ENCODE assay signal across 15 cellular contexts in the genomic region with DNA sequence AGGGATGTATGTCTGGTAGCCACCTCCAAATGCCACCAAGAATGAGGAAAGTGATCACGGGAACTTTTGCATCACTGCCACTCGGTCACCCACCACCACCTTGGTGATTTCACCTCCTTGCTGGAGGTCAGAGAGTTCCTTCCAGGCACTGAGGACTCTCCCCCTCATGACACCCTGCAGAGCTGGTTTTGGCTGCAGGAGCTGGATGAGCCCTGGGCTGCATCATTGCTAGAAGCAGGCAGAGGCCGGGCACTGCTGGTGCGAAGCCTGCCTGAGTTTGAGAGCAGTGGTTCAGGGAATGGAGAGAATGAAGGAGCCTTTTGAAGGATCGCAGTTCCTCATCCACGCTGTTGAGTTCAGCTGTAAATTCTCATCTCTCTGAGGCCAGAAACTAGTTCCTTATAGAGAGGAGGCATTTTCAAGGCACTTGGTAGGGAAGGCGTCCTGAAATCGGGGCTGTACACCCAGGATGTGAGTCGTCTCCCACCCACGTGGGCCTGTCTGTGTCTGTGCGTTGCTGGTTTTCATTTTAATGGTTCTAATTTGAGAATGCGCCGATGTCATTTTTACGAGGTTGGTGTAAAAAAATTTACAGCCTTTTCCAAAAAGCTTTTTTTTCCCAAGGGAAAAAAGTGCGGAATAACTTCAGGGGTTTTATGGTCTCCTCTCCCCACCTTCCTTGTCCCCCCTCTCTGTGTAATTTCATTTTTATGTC. TPM values are rescaled to one million over a fixed set of nuclear protein-coding genes. Genes with fewer than 3 reads are reported as not detected.
DNase-seq lines count a peak whose midpoint lies in the region; ATAC-seq and TF ChIP-seq lines count a peak whose summit lies in the region.
"Had no signal": no experiment of that assay in that cellular context is flagged by ENCODE, and none has a peak within 500 bp of the region (broad histone marks: within the 10 kb centered on the region; RNA-seq: fewer than 3 reads in every experiment).

No MANE protein-coding gene starts in this region.

- H3F3A ChIP-seq in PC-3 (ENCODE audit: low read length, unreplicated experiment), result no peaks in the 10 kb centered on the region

- no peak overlapping the region for H2AFZ ChIP-seq in PC-3 (ENCODE audit: low read length)

- H3K4me3 ChIP-seq in PC-3 (ENCODE audit: low read length) (no peak overlapping the region), iPS-18a (ENCODE audit: low read length) (no peak overlapping the region), coronary artery (no peak overlapping the region)
- H3K4me3 ChIP-seq: GM12878, upper lobe of right lung had no signal

- H3K36me3 ChIP-seq in PC-3 (ENCODE audit: low read depth, low read length) (peaks cover 8% of the 10 kb centered on the region), iPS-18a (ENCODE audit: control insufficient read depth, low read depth, low read length) (peaks cover 14% of the 10 kb centered on the region)

- H3K27ac Mint-ChIP-seq in activated CD8-positive, alpha-beta T cell treated with anti-CD3 and anti-CD28 coated beads for 36 hours, result no peak overlapping the region
- no peak overlapping the region for H3K27ac Mint-ChIP-seq in activated CD8-positive, alpha-beta T cell treated with anti-CD3 and anti-CD28 coated beads, Interleukin-2, amount 10 ng/mL, durations not matched to agents 7 days and 5 days
- H3K27ac Mint-ChIP-seq in stimulated activated naive B cell treated with anti-CD40 and anti-IgM and Interleukin-4, amounts not matched to agents 10 μg/mL and 1 μg/mL and 100 μg/mL, for 72 hours, result peak overlapping the region; percentile 42

- no peak overlapping the region for H3K4me2 ChIP-seq in PC-3 (ENCODE audit: low read length)

- H4K20me1 ChIP-seq in PC-3 (ENCODE audit: low read length), result no peaks in the 10 kb centered on the region

- CTCF ChIA-PET in activated CD8-positive, alpha-beta T cell treated with anti-CD3 and anti-CD28 coated beads for 36 hours (lab: Charles Lee), result no interaction called here
- CTCF ChIA-PET in activated CD8-positive, alpha-beta T cell treated with anti-CD3 and anti-CD28 coated beads, Interleukin-2, amount 10 ng/mL, durations not matched to agents 7 days and 5 days (lab: Charles Lee), result no interaction called here
- CTCF ChIA-PET in PC-3 (lab: Charles Lee), result no interaction called here

- H3K27ac ChIP-seq in PC-3 (ENCODE audit: low read length) (no peak overlapping the region), iPS-18a (ENCODE audit: low read length) (peak overlapping the region; percentile 66), coronary artery (no peak overlapping the region)
- H3K27ac ChIP-seq: upper lobe of right lung had no signal

- POLR2A ChIA-PET in activated CD8-positive, alpha-beta T cell treated with anti-CD3 and anti-CD28 coated beads for 36 hours (lab: Charles Lee), result interaction anchor here (1.2 kb wide), 1 partner anchor 74 kb away, joined by 3 read pairs; no protein-coding TSS in a partner anchor
- POLR2A ChIA-PET in activated CD8-positive, alpha-beta T cell treated with anti-CD3 and anti-CD28 coated beads, Interleukin-2, amount 10 ng/mL, durations not matched to agents 7 days and 5 days (lab: Charles Lee), result no interaction called here
- POLR2A ChIA-PET in PC-3 (lab: Charles Lee; ENCODE audit: unreplicated experiment), result no interaction called here

- DNase-seq in activated CD8-positive, alpha-beta T cell treated with anti-CD3 and anti-CD28 coated beads for 36 hours, result peak; percentile 52
- DNase-seq in activated CD8-positive, alpha-beta T cell treated with anti-CD3 and anti-CD28 coated beads, Interleukin-2, amount 10 ng/mL, durations not matched to agents 7 days and 5 days, result no peak
- DNase-seq in PC-3, result no peak
- no peak for DNase-seq in stimulated activated naive B cell treated with anti-CD40 and anti-IgM and Interleukin-4, amounts not matched to agents 10 μg/mL and 1 μg/mL and 100 μg/mL, for 72 hours
- DNase-seq in activated effector memory CD4-positive, alpha-beta T cell treated with Interleukin-2 at 50 U/mL for 16 hours, result no peak
- no peak for DNase-seq in ureter (ENCODE audit: low spot score)
- no peak for DNase-seq in coronary artery (ENCODE audit: low spot score)
- DNase-seq: kidney glomerular epithelial cell, NCI-H1436, NCI-H69, RPMI8226, upper lobe of right lung had no signal

- H3K79me2 ChIP-seq in PC-3 (ENCODE audit: low read length), result no peaks in the 10 kb centered on the region

- TF ChIP-seq CTCF in activated CD8-positive, alpha-beta T cell treated with anti-CD3 and anti-CD28 coated beads for 36 hours (IDR thresholded peaks at IDR 0.05), result no peak
- TF ChIP-seq CTCF in PC-3 (conservative IDR thresholded peaks at IDR 0.05; ENCODE audit: low read depth, low read length) (no peak), coronary artery (IDR thresholded peaks at IDR 0.05) (no peak)

- H3K9me3 ChIP-seq in PC-3 (ENCODE audit: low read length) (no peaks in the 10 kb centered on the region), iPS-18a (ENCODE audit: control insufficient read depth, low read depth, low read length) (no peaks in the 10 kb centered on the region)
- H3K9me3 ChIP-seq: upper lobe of right lung had no signal

- no peak overlapping the region for H3K9ac ChIP-seq in PC-3 (ENCODE audit: low read length)
- H3K9ac ChIP-seq in iPS-18a (ENCODE audit: low read length), result no peak overlapping the region

- H3K9me2 ChIP-seq in PC-3 (replicated peaks; ENCODE audit: low read length), result no peaks in the 10 kb centered on the region

- no peak overlapping the region for H3K4me3 Mint-ChIP-seq in activated CD8-positive, alpha-beta T cell treated with anti-CD3 and anti-CD28 coated beads for 36 hours
- no peak overlapping the region for H3K4me3 Mint-ChIP-seq in activated CD8-positive, alpha-beta T cell treated with anti-CD3 and anti-CD28 coated beads, Interleukin-2, amount 10 ng/mL, durations not matched to agents 7 days and 5 days
- no peak overlapping the region for H3K4me3 Mint-ChIP-seq in stimulated activated naive B cell treated with anti-CD40 and anti-IgM and Interleukin-4, amounts not matched to agents 10 μg/mL and 1 μg/mL and 100 μg/mL, for 72 hours

- H3K9me3 Mint-ChIP-seq in activated CD8-positive, alpha-beta T cell treated with anti-CD3 and anti-CD28 coated beads for 36 hours, result no peaks in the 10 kb centered on the region
- no peaks in the 10 kb centered on the region for H3K9me3 Mint-ChIP-seq in activated CD8-positive, alpha-beta T cell treated with anti-CD3 and anti-CD28 coated beads, Interleukin-2, amount 10 ng/mL, durations not matched to agents 7 days and 5 days (ENCODE audit: insufficient read depth)
- H3K9me3 Mint-ChIP-seq in stimulated activated naive B cell treated with anti-CD40 and anti-IgM and Interleukin-4, amounts not matched to agents 10 μg/mL and 1 μg/mL and 100 μg/mL, for 72 hours, result no peaks in the 10 kb centered on the region

- peaks cover under 1% of the 10 kb centered on the region for H3K36me3 Mint-ChIP-seq in activated CD8-positive, alpha-beta T cell treated with anti-CD3 and anti-CD28 coated beads for 36 hours (ENCODE audit: low read depth)
- peaks cover 9% of the 10 kb centered on the region for H3K36me3 Mint-ChIP-seq in activated CD8-positive, alpha-beta T cell treated with anti-CD3 and anti-CD28 coated beads, Interleukin-2, amount 10 ng/mL, durations not matched to agents 7 days and 5 days (ENCODE audit: low read depth)
- peaks cover 8 to 55% of the 10 kb centered on the region in 2 donors for H3K36me3 Mint-ChIP-seq in stimulated activated naive B cell treated with anti-CD40 and anti-IgM and Interleukin-4, amounts not matched to agents 10 μg/mL and 1 μg/mL and 100 μg/mL, for 72 hours

- no peaks in the 10 kb centered on the region for H3K4me1 ChIP-seq in PC-3 (ENCODE audit: insufficient read depth, low read length)
- H3K4me1 ChIP-seq in iPS-18a (ENCODE audit: control insufficient read depth, low read depth, low read length), result peaks cover 59% of the 10 kb centered on the region

- H3K27me3 ChIP-seq in PC-3 (ENCODE audit: low read length) (no peaks in the 10 kb centered on the region), iPS-18a (ENCODE audit: control insufficient read depth, insufficient read depth, low read length) (no peaks in the 10 kb centered on the region)
- H3K27me3 ChIP-seq: upper lobe of right lung had no signal

- no TSS peak for BruUV-seq in PC-3 (replicated peaks; lab: Mats Ljungman, UMichigan)

- intact Hi-C loops in activated CD8-positive, alpha-beta T cell treated with anti-CD3 and anti-CD28 coated beads for 36 hours (cut with micrococcal nuclease), result no loop called here
- intact Hi-C loops in PC-3 (cut with micrococcal nuclease), result no loop called here

- no peaks in the 10 kb centered on the region for H3K27me3 Mint-ChIP-seq in activated CD8-positive, alpha-beta T cell treated with anti-CD3 and anti-CD28 coated beads for 36 hours
- H3K27me3 Mint-ChIP-seq in activated CD8-positive, alpha-beta T cell treated with anti-CD3 and anti-CD28 coated beads, Interleukin-2, amount 10 ng/mL, durations not matched to agents 7 days and 5 days (ENCODE audit: low read depth), result peaks cover 3% of the 10 kb centered on the region
- H3K27me3 Mint-ChIP-seq in stimulated activated naive B cell treated with anti-CD40 and anti-IgM and Interleukin-4, amounts not matched to agents 10 μg/mL and 1 μg/mL and 100 μg/mL, for 72 hours, result no peaks in the 10 kb centered on the region

- peak; percentile 67 for ATAC-seq in activated CD8-positive, alpha-beta T cell treated with anti-CD3 and anti-CD28 coated beads for 36 hours
- ATAC-seq in activated CD8-positive, alpha-beta T cell treated with anti-CD3 and anti-CD28 coated beads, Interleukin-2, amount 10 ng/mL, durations not matched to agents 7 days and 5 days, result no peak
- peak; percentile 63 for ATAC-seq in PC-3
- ATAC-seq in stimulated activated naive B cell treated with anti-CD40 and anti-IgM and Interleukin-4, amounts not matched to agents 10 μg/mL and 1 μg/mL and 100 μg/mL, for 72 hours (replicated peaks), result peak; percentile 43 to 46
- ATAC-seq: GM12878, sciatic nerve, upper lobe of right lung had no signal

- H3K4me1 Mint-ChIP-seq in activated CD8-positive, alpha-beta T cell treated with anti-CD3 and anti-CD28 coated beads for 36 hours (ENCODE audit: low read depth), result peaks cover 13% of the 10 kb centered on the region
- H3K4me1 Mint-ChIP-seq in activated CD8-positive, alpha-beta T cell treated with anti-CD3 and anti-CD28 coated beads, Interleukin-2, amount 10 ng/mL, durations not matched to agents 7 days and 5 days (ENCODE audit: low read depth), result no peaks in the 10 kb centered on the region
- H3K4me1 Mint-ChIP-seq in stimulated activated naive B cell treated with anti-CD40 and anti-IgM and Interleukin-4, amounts not matched to agents 10 μg/mL and 1 μg/mL and 100 μg/mL, for 72 hours, result peaks cover 45 to 58% of the 10 kb centered on the region in 2 donors

RNA-seq across cellular contexts. Expression of a gene that starts 25.0 kb away (rescaled TPM):
- 10 to 100 TPM; 11.0 to 11.8 TPM for total RNA-seq in activated CD8-positive, alpha-beta T cell treated with anti-CD3 and anti-CD28 coated beads for 36 hours
- 1 to 10 TPM; 6.7 to 7.1 TPM for total RNA-seq in activated CD8-positive, alpha-beta T cell treated with anti-CD3 and anti-CD28 coated beads, Interleukin-2, amount 10 ng/mL, durations not matched to agents 7 days and 5 days
- total RNA-seq in PC-3 (2014; rRNA removed) (6.7 and 15.5 TPM in 2 replicates), ureter (25.1 TPM)
